Comparison of ENCODE assay signal across 27 cellular contexts in the genomic region with DNA sequence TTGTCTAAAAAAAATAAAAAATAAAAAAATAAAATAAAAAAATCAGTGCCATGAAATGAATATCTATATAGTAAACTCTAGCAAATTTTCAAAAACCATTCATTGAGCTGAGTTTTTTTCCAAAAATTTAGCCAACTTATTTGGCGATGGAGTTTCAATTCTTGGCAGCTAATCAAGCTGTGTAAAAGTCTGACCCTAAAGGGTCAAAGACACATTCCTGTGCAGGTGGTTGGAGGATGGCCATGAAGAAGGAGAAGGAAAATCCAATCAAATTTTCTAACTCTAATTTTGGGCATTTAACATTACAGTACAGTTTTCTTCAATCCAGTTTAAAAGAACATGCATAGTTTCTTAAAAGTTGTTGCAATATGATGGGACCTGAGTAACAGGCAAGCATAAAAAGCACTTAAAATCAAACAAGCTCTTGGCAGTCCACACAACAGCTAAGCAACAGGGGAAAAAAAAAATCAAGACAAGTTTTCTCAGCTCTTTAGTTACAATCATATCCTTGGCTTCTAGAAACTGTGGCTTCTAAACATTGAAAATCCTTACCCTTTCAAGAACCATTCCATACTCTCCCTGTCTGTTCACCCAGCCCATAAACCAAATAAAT. TPM values are rescaled to one million over a fixed set of nuclear protein-coding genes. Genes with fewer than 3 reads are reported as not detected.
A peak's percentile ranks its signal among the peaks of the same experiment; 100 is the strongest.
DNase-seq lines count a peak whose midpoint lies in the region; ATAC-seq and TF ChIP-seq lines count a peak whose summit lies in the region.
"Had no signal": no experiment of that assay in that cellular context is flagged by ENCODE, and none has a peak within 500 bp of the region (broad histone marks: within the 10 kb centered on the region; RNA-seq: fewer than 3 reads in every experiment).

No MANE protein-coding gene starts in this region.

- H3K4me3 Mint-ChIP-seq in Calu3 (ENCODE audit: low read depth, unreplicated experiment): no peak overlapping the region
- no peak overlapping the region for H3K4me3 Mint-ChIP-seq in endothelial cell (ENCODE audit: unreplicated experiment)
- H3K4me3 Mint-ChIP-seq: CD4-positive, alpha-beta T cell; GM23338 had no signal

- H3K9me3 Mint-ChIP-seq in Calu3 (ENCODE audit: low read depth, unreplicated experiment) (no peaks in the 10 kb centered on the region), endothelial cell (ENCODE audit: unreplicated experiment) (no peaks in the 10 kb centered on the region)
- H3K9me3 Mint-ChIP-seq: CD4-positive, alpha-beta T cell; GM23338 had no signal

- H3K4me1 ChIP-seq in lower lobe of right lung (peaks cover 11% of the 10 kb centered on the region), subcutaneous abdominal adipose tissue (ENCODE audit: control insufficient read depth in 5 of 5, insufficient read depth in 5 of 5, low read length in 5 of 5) (peaks cover 0 to 26% (median 4%) of the 10 kb centered on the region in 5 donors), mucosa of descending colon (ENCODE audit: low read depth) (no peaks in the 10 kb centered on the region)
- H3K4me1 ChIP-seq: A549, HAP-1 had no signal

- H3K4me1 Mint-ChIP-seq in Calu3 (ENCODE audit: low read depth, unreplicated experiment) (peaks cover 24% of the 10 kb centered on the region), endothelial cell (ENCODE audit: unreplicated experiment) (peaks cover 33% of the 10 kb centered on the region)
- H3K4me1 Mint-ChIP-seq: GM23338 had no signal

- no peak for DNase-seq in Calu3
- peak; percentile 28 for DNase-seq in choroid plexus epithelial cell (ENCODE audit: low read depth)
- DNase-seq in lower lobe of right lung: no peak
- no peak for DNase-seq in T1000 (lab: John Stamatoyannopoulos, UW)
- DNase-seq in endothelial cell (ENCODE audit: low spot score): no peak
- DNase-seq in mucosa of descending colon: no peak
- DNase-seq: CD4-positive, alpha-beta T cell; COR-L47; DMS 273 treated with DMSO at 0.1 percent for 48 hours; DND-41; IMR-90; NCI-H1092 treated with DMSO at 0.1 percent for 48 hours; NCI-H1436 treated with DMSO at 0.1 percent for 48 hours; NCI-H2029; NCI-H226; NCI-H510A treated with DMSO at 0.1 percent for 48 hours; NCI-H774; NK-92 treated with Interleukin-12 subunit alpha and Interleukin-12 subunit beta, amount 100 ng/mL, for 24 hours; SIG-M5 had no signal

- H3K9me3 ChIP-seq in lower lobe of right lung: no peaks in the 10 kb centered on the region
- H3K9me3 ChIP-seq in subcutaneous abdominal adipose tissue (ENCODE audit: control insufficient read depth in 5 of 5, low read length in 5 of 5): no peaks in the 10 kb centered on the region
- H3K9me3 ChIP-seq in mucosa of descending colon: no peaks in the 10 kb centered on the region
- H3K9me3 ChIP-seq: A549, HAP-1 had no signal

- H3K27me3 ChIP-seq in lower lobe of right lung (ENCODE audit: low read depth) (no peaks in the 10 kb centered on the region), subcutaneous abdominal adipose tissue (ENCODE audit: control insufficient read depth in 5 of 5, insufficient read depth in 4 of 5, low read length in 5 of 5) (no peaks in the 10 kb centered on the region)

- H3K27me3 Mint-ChIP-seq in Calu3 (ENCODE audit: unreplicated experiment) (no peaks in the 10 kb centered on the region), endothelial cell (ENCODE audit: unreplicated experiment) (no peaks in the 10 kb centered on the region)
- H3K27me3 Mint-ChIP-seq: CD4-positive, alpha-beta T cell had no signal

- intact Hi-C loops in Calu3 (cut with micrococcal nuclease; ENCODE audit: unreplicated experiment) (no loop called here), lower lobe of right lung (cut with DNase I) (no loop called here), mucosa of descending colon (cut with DNase I, micrococcal nuclease) (no loop called here)

- CTCF ChIA-PET in Calu3 (lab: Charles Lee): no interaction called here

- no peak overlapping the region for H3K9ac ChIP-seq in subcutaneous abdominal adipose tissue (ENCODE audit: low read length in 5 of 5)
- H3K9ac ChIP-seq: KMS-11 had no signal

- ATAC-seq in lower lobe of right lung: no peak
- no peak for ATAC-seq in GM18868 (IDR thresholded peaks at IDR 0.05; ENCODE audit: unreplicated experiment)
- no peak for ATAC-seq in mucosa of descending colon
- ATAC-seq: A549, GM12878, GM23338 had no signal

- peaks cover 49% of the 10 kb centered on the region for H3K36me3 Mint-ChIP-seq in Calu3 (ENCODE audit: insufficient read depth, unreplicated experiment)
- H3K36me3 Mint-ChIP-seq in endothelial cell (ENCODE audit: low read depth, unreplicated experiment): peaks cover 21% of the 10 kb centered on the region

- H3K27ac ChIP-seq in lower lobe of right lung (peak overlapping the region; percentile 31), subcutaneous abdominal adipose tissue (ENCODE audit: low read depth, low read length) (peak overlapping the region; percentile 51)
- H3K27ac ChIP-seq: A549, KMS-11, RWPE1 had no signal

- TF ChIP-seq CTCF in Calu3 (IDR thresholded peaks at IDR 0.05; ENCODE audit: unreplicated experiment) (no peak), choroid plexus epithelial cell (conservative IDR thresholded peaks at IDR 0.05; ENCODE audit: low read depth, low read length) (no peak), lower lobe of right lung (IDR thresholded peaks at IDR 0.05) (no peak), endothelial cell (IDR thresholded peaks at IDR 0.05; ENCODE audit: unreplicated experiment) (no peak), mucosa of descending colon (IDR thresholded peaks at IDR 0.05) (no peak)

- no peak overlapping the region for H3K4me3 ChIP-seq in choroid plexus epithelial cell (ENCODE audit: low read depth, low read length)
- H3K4me3 ChIP-seq in lower lobe of right lung: no peak overlapping the region
- no peak overlapping the region for H3K4me3 ChIP-seq in subcutaneous abdominal adipose tissue (ENCODE audit: low read depth in 1 of 5, low read length in 5 of 5)
- H3K4me3 ChIP-seq in mucosa of descending colon: no peak overlapping the region
- H3K4me3 ChIP-seq: A549, GM12878, GM23338, HAP-1 had no signal

- H3K27ac Mint-ChIP-seq in Calu3 (ENCODE audit: unreplicated experiment) (peak overlapping the region; percentile 44), endothelial cell (ENCODE audit: unreplicated experiment) (no peak overlapping the region)
- H3K27ac Mint-ChIP-seq: CD4-positive, alpha-beta T cell; GM23338 had no signal

- no TSS peak for BruUV-seq in Calu3 (replicated peaks; lab: Mats Ljungman, UMichigan)

- H3K36me3 ChIP-seq in lower lobe of right lung (peaks cover 20% of the 10 kb centered on the region), subcutaneous abdominal adipose tissue (ENCODE audit: control insufficient read depth in 5 of 5, insufficient read depth in 5 of 5, low read length in 5 of 5) (peaks cover 4 to 25% (median 16%) of the 10 kb centered on the region in 5 donors), mucosa of descending colon (ENCODE audit: low read depth) (no peaks in the 10 kb centered on the region)
- H3K36me3 ChIP-seq: HAP-1 had no signal

RNA-seq across cellular contexts. Expression of a gene that starts 54.5 kb away (rescaled TPM):
- total RNA-seq in Calu3 (2022) (62.0 and 71.3 TPM in 2 replicates), lower lobe of right lung (35.0 TPM), endothelial cell (ENCODE audit: unreplicated experiment) (29.9 TPM), mucosa of descending colon (10 to 100 TPM; 14.7 to 38.4 (median 15.8) TPM)
